11 cellular contexts compared by ENCODE assay signal in the genomic region with DNA sequence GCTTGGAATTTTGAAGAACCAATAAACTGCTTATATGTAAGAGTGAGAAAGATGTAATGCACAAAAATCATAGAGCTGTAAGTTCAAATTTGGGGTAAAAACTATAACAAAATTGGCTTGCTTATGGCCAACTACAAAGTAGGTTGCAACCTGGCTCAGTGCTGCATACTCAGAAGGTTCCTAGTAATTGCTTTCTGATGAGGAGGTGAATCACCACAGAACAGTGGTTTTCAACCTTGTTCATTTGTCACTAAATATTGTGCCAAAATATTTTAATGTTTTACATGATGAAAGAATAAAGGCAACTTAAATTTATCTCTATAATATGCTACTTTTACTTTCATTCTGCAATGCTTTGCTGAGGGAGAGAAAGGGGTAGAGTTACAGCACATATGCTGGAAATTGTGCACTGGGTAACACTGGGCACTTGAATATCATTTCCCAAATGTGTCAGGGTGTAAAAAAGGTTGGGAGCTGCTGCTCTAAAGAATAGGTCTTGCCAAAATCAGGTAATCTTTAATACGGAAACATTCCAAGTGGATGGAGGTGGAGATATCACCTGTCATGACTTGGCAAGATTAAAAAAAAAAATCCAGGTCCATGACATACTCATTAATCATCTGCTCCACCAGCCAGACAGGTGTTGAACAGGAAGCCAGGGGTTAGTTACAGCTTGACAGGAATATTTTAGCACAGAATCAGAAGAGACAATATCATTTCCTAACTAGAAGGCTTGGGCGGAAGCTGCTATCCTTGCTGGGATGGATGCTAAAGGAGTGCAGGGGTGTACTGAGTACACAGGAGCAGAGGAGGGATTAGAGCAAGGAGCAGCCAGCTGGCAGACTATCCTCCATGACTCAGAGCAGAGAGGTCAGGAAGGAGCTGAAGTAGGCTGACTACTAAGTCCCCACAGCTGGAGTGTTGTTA. TPM values are rescaled to one million over a fixed set of nuclear protein-coding genes. Genes with fewer than 3 reads are reported as not detected.
DNase-seq lines count a peak whose midpoint lies in the region; ATAC-seq and TF ChIP-seq lines count a peak whose summit lies in the region.
"Had no signal": no experiment of that assay in that cellular context is flagged by ENCODE, and none has a peak within 500 bp of the region (broad histone marks: within the 10 kb centered on the region; RNA-seq: fewer than 3 reads in every experiment).

No MANE protein-coding gene starts in this region.

- no peak overlapping the region for H3K27ac ChIP-seq in ovary

- peak; percentile 99 for ATAC-seq in esophagus mucosa
- no peak for ATAC-seq in HG03135 (IDR thresholded peaks at IDR 0.05; ENCODE audit: unreplicated experiment)
- no peak for ATAC-seq in HG03196 (IDR thresholded peaks at IDR 0.05; ENCODE audit: unreplicated experiment)
- no peak for ATAC-seq in GM18520 (IDR thresholded peaks at IDR 0.05; ENCODE audit: unreplicated experiment)

- intact Hi-C loops in ovary (cut with DNase I) = no loop called here

- TF ChIP-seq CTCF in ovary (IDR thresholded peaks at IDR 0.05) = no peak

- H3K4me3 ChIP-seq in ovary = no peak overlapping the region

- H3K27me3 ChIP-seq in ovary = no peaks in the 10 kb centered on the region

- DNase-seq in ELF-1 (ENCODE audit: low read depth, low spot score) (peak; percentile 1), NCI-H510A treated with DMSO at 0.1 percent for 48 hours (lab: John Stamatoyannopoulos, UW) (peak; percentile 46), ovary (peak in 3 of 5 donors; percentile 22 to 40 (median 34)), 8988T (no peak)
- DNase-seq: activated CD4-positive, CD25-positive, alpha-beta regulatory T cell treated with anti-CD3 and anti-CD28 coated beads, Interleukin-2, amount 50 U/mL, for 72 hours; activated naive CD8-positive, alpha-beta T cell treated with anti-CD3 and anti-CD28 coated beads, Interleukin-2, amount 10 ng/mL, durations not matched to agents 7 days and 5 days had no signal

- TF ChIP-seq EP300 in ovary (IDR thresholded peaks at IDR 0.05) = no peak

- no peaks in the 10 kb centered on the region for H3K9me3 ChIP-seq in ovary

- H3K4me1 ChIP-seq in ovary (ENCODE audit: insufficient read depth) = no peaks in the 10 kb centered on the region

- H3K36me3 ChIP-seq in ovary = no peaks in the 10 kb centered on the region

- 51 to 66% (median 58%) methylated on average over 2 of the region's 2 CpGs for WGBS in ovary, 3 donors

- no peak for TF ChIP-seq POLR2A in ovary (IDR thresholded peaks at IDR 0.05)

RNA-seq across cellular contexts. Expression of gene CCL21, which starts 34.6 kb away (rescaled TPM):
- 18.5 TPM for total RNA-seq in esophagus mucosa
- total RNA-seq in ovary = 10 to 100 TPM in 5 of 7 donors, 1 to 10 TPM in 2; 1.5 to 83.6 (median 33.8) TPM
- 10 to 100 TPM; 39.9 to 52.0 TPM for polyA plus RNA-seq in ovary
- total RNA-seq: activated naive CD8-positive, alpha-beta T cell treated with anti-CD3 and anti-CD28 coated beads, Interleukin-2, amount 10 ng/mL, durations not matched to agents 7 days and 5 days; pulmonary artery endothelial cell had no signal

RNA-seq across cellular contexts. Expression of gene CCL19, which starts 53.5 kb away (rescaled TPM):
- 5.1 TPM for total RNA-seq in esophagus mucosa
- 10 to 100 TPM in 1 of 7 donors, under 1 TPM in 1, not detected in 5; 0.97 to 14.9 TPM for total RNA-seq in ovary
- 10 to 100 TPM in 1 of 2 donors, under 1 TPM in 1; 0.40 to 14.5 TPM for polyA plus RNA-seq in ovary
- total RNA-seq: activated naive CD8-positive, alpha-beta T cell treated with anti-CD3 and anti-CD28 coated beads, Interleukin-2, amount 10 ng/mL, durations not matched to agents 7 days and 5 days; pulmonary artery endothelial cell had no signal
